ENCODE assay signal across 8 cellular contexts in genomic region chr12:113221997-113222729, GRCh38. TPM values are rescaled to one million over a fixed set of nuclear protein-coding genes. Genes with fewer than 3 reads are reported as not detected.
A peak's percentile ranks its signal among the peaks of the same experiment; 100 is the strongest.
DNase-seq lines count a peak whose midpoint lies in the region; ATAC-seq, FAIRE-seq and TF ChIP-seq lines count a peak whose summit lies in the region.

No MANE protein-coding gene starts in this region.

- peak in 1 of 2 experiments; percentile 18 for DNase-seq in A549 (ENCODE audit: low read depth in 1 of 2, low spot score in 1 of 2)
- peak; percentile 20 for DNase-seq in HK-2 (ENCODE audit: unreplicated experiment)
- DNase-seq in activated naive CD8-positive, alpha-beta T cell treated with anti-CD3 and anti-CD28 coated beads, Interleukin-2, amount 10 ng/mL, durations not matched to agents 7 days and 5 days, result peak; percentile 54
- DNase-seq in kidney tubule cell (ENCODE audit: low spot score), result peak; percentile 52
- no peak for DNase-seq in ureter (ENCODE audit: low spot score)
- DNase-seq in COLO829 (ENCODE audit: low spot score), result no peak
- DNase-seq in COLO668 (lab: John Stamatoyannopoulos, UW; ENCODE audit: unreplicated experiment), result no peak

- H3K4me3 ChIP-seq in A549, result peak overlapping the region; percentile 65

- TF ChIP-seq POLR2A in A549 (IDR thresholded peaks at IDR 0.05; ENCODE audit: low read length), result no peak

- H3K4me1 ChIP-seq in A549, result peaks cover 20% of the 10 kb centered on the region

- POLR2A ChIA-PET in A549 (lab: Yijun Ruan, JAX), result interaction anchor here (1.0 to 2.2 kb wide), 8 partner anchors 8 to 113 kb away, joined by 3 to 11 read pairs (median 6); partner anchors contain the start of genes DDX54, RITA1 and SLC8B1
- POLR2A ChIA-PET in activated naive CD8-positive, alpha-beta T cell treated with anti-CD3 and anti-CD28 coated beads, Interleukin-2, amount 10 ng/mL, durations not matched to agents 7 days and 5 days (lab: Charles Lee), result interaction anchor here (0.6 to 4.2 kb wide), 11 partner anchors 8 to 135 kb away, joined by 3 to 31 read pairs (median 5); partner anchors contain the start of genes DDX54 and RITA1

- TF ChIP-seq CTCF in A549 (IDR thresholded peaks at IDR 0.05), result no peak

- ATAC-seq in A549, result no peak; a peak in 1 of 6 replicates
- no peak for ATAC-seq in activated naive CD8-positive, alpha-beta T cell treated with anti-CD3 and anti-CD28 coated beads, Interleukin-2, amount 10 ng/mL, durations not matched to agents 7 days and 5 days (ENCODE audit: low read depth)

- H3K9me3 ChIP-seq in A549, result no peaks in the 10 kb centered on the region

- H3K36me3 Mint-ChIP-seq in activated naive CD8-positive, alpha-beta T cell treated with anti-CD3 and anti-CD28 coated beads, Interleukin-2, amount 10 ng/mL, durations not matched to agents 7 days and 5 days, result peaks cover 2% of the 10 kb centered on the region

- no peak for TF ChIP-seq EP300 in A549 (IDR thresholded peaks at IDR 0.05)

- whole genome bisulfite sequencing in A549 (ENCODE audit: missing lambda C conversion rate), result 4% methylated on average over 12 of the region's 12 CpGs

- no peak for TF ChIP-seq RAD21 in A549 (conservative IDR thresholded peaks at IDR 0.05 in 1 of 2, IDR thresholded peaks at IDR 0.05 in 1 of 2)

- peak overlapping the region; percentile 96 for H3K27ac Mint-ChIP-seq in activated naive CD8-positive, alpha-beta T cell treated with anti-CD3 and anti-CD28 coated beads, Interleukin-2, amount 10 ng/mL, durations not matched to agents 7 days and 5 days

- H3K27me3 Mint-ChIP-seq in activated naive CD8-positive, alpha-beta T cell treated with anti-CD3 and anti-CD28 coated beads, Interleukin-2, amount 10 ng/mL, durations not matched to agents 7 days and 5 days, result peaks cover 3% of the 10 kb centered on the region

- FAIRE-seq in A549 (lab: Jason Lieb, UNC), result no peak

- H3K4me1 Mint-ChIP-seq in activated naive CD8-positive, alpha-beta T cell treated with anti-CD3 and anti-CD28 coated beads, Interleukin-2, amount 10 ng/mL, durations not matched to agents 7 days and 5 days, result peaks cover 30% of the 10 kb centered on the region

- peak overlapping the region; percentile 96 for H3K4me2 ChIP-seq in A549

- CTCF ChIA-PET in A549 (lab: Yijun Ruan, JAX), result interaction anchor here (0.6 to 5.3 kb wide), 7 partner anchors 8 to 175 kb away, joined by 3 to 35 read pairs (median 5); no protein-coding TSS in a partner anchor

- H3K4me3 Mint-ChIP-seq in activated naive CD8-positive, alpha-beta T cell treated with anti-CD3 and anti-CD28 coated beads, Interleukin-2, amount 10 ng/mL, durations not matched to agents 7 days and 5 days, result peak overlapping the region; percentile 93

- H3K9me3 Mint-ChIP-seq in activated naive CD8-positive, alpha-beta T cell treated with anti-CD3 and anti-CD28 coated beads, Interleukin-2, amount 10 ng/mL, durations not matched to agents 7 days and 5 days, result no peaks in the 10 kb centered on the region

- H3K27ac ChIP-seq in A549 (peak overlapping the region; percentile 80 to 93), temporal lobe (ENCODE audit: low read depth, low read length) (peak overlapping the region; percentile 83)

TF ChIP-seq in A549, 52 proteins besides CTCF, POLR2A, EP300 and RAD21 (continues in another document):
- TF ChIP-seq NR3C1 (IDR thresholded peaks at IDR 0.05) (no peak), MYC (IDR thresholded peaks at IDR 0.05; ENCODE audit: borderline replicate concordance, low read length) (no peak), ZNF302 (CRISPR knock-in tag; IDR thresholded peaks at IDR 0.05) (no peak), ZC3H11A (IDR thresholded peaks at IDR 0.05) (no peak), REST (IDR thresholded peaks at IDR 0.05) (peak; percentile 42), HES2 (IDR thresholded peaks at IDR 0.05) (no peak), BCL3 (IDR thresholded peaks at IDR 0.05) (no peak), NFE2L2 (conservative IDR thresholded peaks at IDR 0.05; ENCODE audit: low read length) (no peak), EHMT2 (IDR thresholded peaks at IDR 0.05; ENCODE audit: low read depth) (no peak), KDM1A (IDR thresholded peaks at IDR 0.05; ENCODE audit: low read depth) (peak; percentile 52; the same call in 1 of the 2 replicates), FOSB (CRISPR knock-in tag; IDR thresholded peaks at IDR 0.05) (no peak), PHF8 (IDR thresholded peaks at IDR 0.05; ENCODE audit: borderline replicate concordance, low read depth) (no peak)
- TF ChIP-seq, protein P1, sequence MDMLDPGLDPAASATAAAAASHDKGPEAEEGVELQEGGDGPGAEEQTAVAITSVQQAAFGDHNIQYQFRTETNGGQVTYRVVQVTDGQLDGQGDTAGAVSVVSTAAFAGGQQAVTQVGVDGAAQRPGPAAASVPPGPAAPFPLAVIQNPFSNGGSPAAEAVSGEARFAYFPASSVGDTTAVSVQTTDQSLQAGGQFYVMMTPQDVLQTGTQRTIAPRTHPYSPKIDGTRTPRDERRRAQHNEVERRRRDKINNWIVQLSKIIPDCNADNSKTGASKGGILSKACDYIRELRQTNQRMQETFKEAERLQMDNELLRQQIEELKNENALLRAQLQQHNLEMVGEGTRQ (IDR thresholded peaks at IDR 0.05), result no peak

RNA-seq across cellular contexts. Expression of gene TPCN1, which starts 0.9 kb away (rescaled TPM):
- polyA plus RNA-seq in A549 (2011; rRNA removed) (24.1 and 28.7 TPM in 2 replicates), A549 (2017; fragmentation: RNase III; extraction: RNeasy Plus Mini Kit Qiagen cat#74134 plus additional on column Dnase treatment) (20.5 to 21.9 TPM (median 21.0 TPM) in 3 replicates)
- polyA plus RNA-seq in A549 (2012; cell fraction: cytosol; rRNA removed), result 26.0 and 34.1 TPM in 2 replicates
- 98.9 and 125 TPM in 2 replicates for polyA plus RNA-seq in A549 (2012; cell fraction: nucleus; rRNA removed)
- polyA minus RNA-seq in A549 (2011; rRNA and poly(A)+ RNA removed), result 31.8 and 38.7 TPM in 2 replicates
- 10 to 100 TPM; 29.9 to 32.0 TPM for total RNA-seq in activated naive CD8-positive, alpha-beta T cell treated with anti-CD3 and anti-CD28 coated beads, Interleukin-2, amount 10 ng/mL, durations not matched to agents 7 days and 5 days
- total RNA-seq in temporal lobe (4.2 TPM), ureter (133 TPM)

RNA-seq across cellular contexts. Expression of gene RITA1, which starts 36.6 kb away (rescaled TPM):
- polyA plus RNA-seq in A549 (2011; rRNA removed) (16.7 and 18.6 TPM in 2 replicates), A549 (2017; fragmentation: RNase III; extraction: RNeasy Plus Mini Kit Qiagen cat#74134 plus additional on column Dnase treatment) (19.6 to 20.5 TPM (median 19.8 TPM) in 3 replicates)
- 30.7 and 38.4 TPM in 2 replicates for polyA plus RNA-seq in A549 (2012; cell fraction: cytosol; rRNA removed)
- polyA plus RNA-seq in A549 (2012; cell fraction: nucleus; rRNA removed), result 20.3 and 23.4 TPM in 2 replicates
- 11.0 and 14.3 TPM in 2 replicates for polyA minus RNA-seq in A549 (2011; rRNA and poly(A)+ RNA removed)
- 10 to 100 TPM; 18.5 to 21.5 TPM for total RNA-seq in activated naive CD8-positive, alpha-beta T cell treated with anti-CD3 and anti-CD28 coated beads, Interleukin-2, amount 10 ng/mL, durations not matched to agents 7 days and 5 days
- total RNA-seq in temporal lobe (6.6 TPM), ureter (11.6 TPM)

RNA-seq across cellular contexts. Expression of gene DDX54, which starts 36.9 kb away (rescaled TPM):
- polyA plus RNA-seq in A549 (2011; rRNA removed) (60.6 and 62.4 TPM in 2 replicates), A549 (2017; fragmentation: RNase III; extraction: RNeasy Plus Mini Kit Qiagen cat#74134 plus additional on column Dnase treatment) (55.9 to 64.5 TPM (median 62.2 TPM) in 3 replicates)
- 88.2 and 92.3 TPM in 2 replicates for polyA plus RNA-seq in A549 (2012; cell fraction: cytosol; rRNA removed)
- 178 and 216 TPM in 2 replicates for polyA plus RNA-seq in A549 (2012; cell fraction: nucleus; rRNA removed)
- polyA minus RNA-seq in A549 (2011; rRNA and poly(A)+ RNA removed), result 57.6 and 76.8 TPM in 2 replicates
- 10 to 100 TPM; 70.1 to 74.2 TPM for total RNA-seq in activated naive CD8-positive, alpha-beta T cell treated with anti-CD3 and anti-CD28 coated beads, Interleukin-2, amount 10 ng/mL, durations not matched to agents 7 days and 5 days
- total RNA-seq in temporal lobe (12.5 TPM), ureter (65.2 TPM)

Comparison
In these comparisons a context has a peak if more than half of its experiments do, and no peak if none do; other contexts are left out.
1. DNase-seq: peak in HK-2 (single experiment), activated naive CD8-positive, alpha-beta T cell treated with anti-CD3 and anti-CD28 coated beads, Interleukin-2, amount 10 ng/mL, durations not matched to agents 7 days and 5 days (single experiment) and kidney tubule cell (single experiment); none in ureter (single experiment), COLO829 (single experiment) and COLO668 (single experiment).